Comparison of ENCODE assay signal across 2 cellular contexts in genomic region chr16:88767546-88767945, GRCh38.
TF ChIP-seq lines count a peak whose summit lies in the region.

No MANE protein-coding gene starts in this region.

TF ChIP-seq in HEK293, 187 proteins besides CTCF, POLR2A, EP300 and RAD21 (continued from another document):
- TF ChIP-seq REST (tag by site-specific recombination; IDR thresholded peaks at IDR 0.05), result no peak

TF ChIP-seq in WTC11, 78 proteins besides CTCF, POLR2A, EP300 and RAD21 (continued from another document):
- TF ChIP-seq ZNF423 (CRISPR knock-in tag; IDR thresholded peaks at IDR 0.05), result no peak
- TF ChIP-seq ZNF317 (CRISPR knock-in tag; IDR thresholded peaks at IDR 0.05; ENCODE audit: borderline replicate concordance, low read depth), result no peak
- TF ChIP-seq USF2 (CRISPR knock-in tag; IDR thresholded peaks at IDR 0.05), result no peak
- TF ChIP-seq NR1H2 (CRISPR knock-in tag; IDR thresholded peaks at IDR 0.05), result no peak
- no peak for TF ChIP-seq CREM (CRISPR knock-in tag; IDR thresholded peaks at IDR 0.05)
